Comparison of ENCODE assay signal across 8 cellular contexts in genomic region chr19:2702170-2703076, GRCh38. TPM values are rescaled to one million over a fixed set of nuclear protein-coding genes. Genes with fewer than 3 reads are reported as not detected.
A peak's percentile ranks its signal among the peaks of the same experiment; 100 is the strongest.
DNase-seq lines count a peak whose midpoint lies in the region; ATAC-seq and TF ChIP-seq lines count a peak whose summit lies in the region.

TSS of gene GNG7 (minus strand) at chr19:2702694. CDS start at chr19:2520688, 182,006 bp downstream.

- WGBS in esophagus, 2 donors, result 2% methylated on average over 61 to 77 of the region's 77 CpGs

- peak within 1 kb of the TSS; percentile 67 for H3K4me3 Mint-ChIP-seq in activated T-cell treated with anti-CD3 and anti-CD28 coated beads, Interleukin-2, amount 50 U/mL, for 4 hours

- H3K4me3 ChIP-seq in OCI-LY7 (ENCODE audit: low read depth, low read length, poor library complexity, severe bottlenecking) (peak within 1 kb of the TSS; percentile 78), esophagus (ENCODE audit: low read depth in 1 of 2, low read length in 2 of 2) (peak within 1 kb of the TSS; percentile 52 to 56), mucosa of rectum (ENCODE audit: low read length in 2 of 2) (peak within 1 kb of the TSS; percentile 64 to 65)

- CTCF ChIA-PET in OCI-LY7 (lab: Charles Lee; ENCODE audit: unreplicated experiment), result interaction anchor here (0.6 kb wide), 1 partner anchor 161 kb away, joined by 3 read pairs; no protein-coding TSS in a partner anchor

- H3K36me3 ChIP-seq in OCI-LY7 (ENCODE audit: insufficient read depth, low read length), result no peaks in the 10 kb centered on the region
- H3K36me3 ChIP-seq in esophagus (ENCODE audit: control insufficient read depth in 2 of 2, insufficient read depth in 2 of 2, low read length in 1 of 2), result no peaks in the 10 kb centered on the region
- no peaks in the 10 kb centered on the region for H3K36me3 ChIP-seq in mucosa of rectum (ENCODE audit: control insufficient read depth in 2 of 2, insufficient read depth in 2 of 2, low read length in 2 of 2)

- H3K9me3 ChIP-seq in OCI-LY7 (ENCODE audit: low read length) (no peaks in the 10 kb centered on the region), esophagus (ENCODE audit: control insufficient read depth in 2 of 2, insufficient read depth in 1 of 2, low read depth in 1 of 2, low read length in 1 of 2) (peaks cover 0 to 3% of the 10 kb centered on the region in 2 donors), mucosa of rectum (ENCODE audit: control insufficient read depth in 2 of 2, low read length in 2 of 2) (no peaks in the 10 kb centered on the region)

- H3K27ac ChIP-seq in OCI-LY7 (ENCODE audit: low read depth, low read length, poor library complexity, severe bottlenecking) (no peak within 1 kb of the TSS), esophagus (ENCODE audit: low read depth in 2 of 2, low read length in 1 of 2) (peak within 1 kb of the TSS; percentile 61 to 66), mucosa of rectum (ENCODE audit: low read depth in 2 of 2, low read length in 2 of 2) (peak within 1 kb of the TSS in 1 of 2 donors; percentile 32)

- peak; percentile 99 for DNase-seq in 8988T
- peak; percentile 95 for DNase-seq in OCI-LY7 (ENCODE audit: low spot score)
- peak; percentile 96 for DNase-seq in activated T-cell treated with anti-CD3 and anti-CD28 coated beads, Interleukin-2, amount 50 U/mL, for 4 hours
- DNase-seq in stimulated activated CD8-positive, alpha-beta memory T cell treated with anti-CD3 and anti-CD28 coated beads, Interleukin-4, amount 100 ng/mL, for 1 hour (ENCODE audit: low read depth in 2 of 2, low spot score in 1 of 2), result peak; percentile 80 to 87

- TF ChIP-seq CTCF in OCI-LY7 (conservative IDR thresholded peaks at IDR 0.05; ENCODE audit: low read length), result no peak

- H3K79me2 ChIP-seq in OCI-LY7 (ENCODE audit: insufficient read depth, low read depth, low read length), result no peaks in the 10 kb centered on the region

- intact Hi-C loops in OCI-LY7 (cut with micrococcal nuclease; ENCODE audit: unreplicated experiment), result no loop called here

- POLR2A ChIA-PET in OCI-LY7 (lab: Charles Lee), result interaction anchor here (0.6 to 1.5 kb wide), 3 partner anchors 8 to 226 kb away, joined by 3 to 4 read pairs (median 3); partner anchors contain the start of gene GADD45B

- no peaks in the 10 kb centered on the region for H3K27me3 Mint-ChIP-seq in activated T-cell treated with anti-CD3 and anti-CD28 coated beads, Interleukin-2, amount 50 U/mL, for 4 hours (ENCODE audit: low read depth)

- H2AFZ ChIP-seq in OCI-LY7 (ENCODE audit: low read length), result no peak within 1 kb of the TSS

- peak within 1 kb of the TSS; percentile 63 to 64 for H3K9ac ChIP-seq in mucosa of rectum (ENCODE audit: low read depth in 1 of 2, low read length in 2 of 2)

- H3K4me1 Mint-ChIP-seq in activated T-cell treated with anti-CD3 and anti-CD28 coated beads, Interleukin-2, amount 50 U/mL, for 4 hours (ENCODE audit: low read depth), result peaks cover 27% of the 10 kb centered on the region

- H3K27me3 ChIP-seq in esophagus (ENCODE audit: control insufficient read depth in 1 of 2, insufficient read depth in 2 of 2, low read length in 2 of 2) (no peaks in the 10 kb centered on the region), mucosa of rectum (ENCODE audit: control insufficient read depth in 2 of 2, insufficient read depth in 2 of 2, low read length in 2 of 2) (no peaks in the 10 kb centered on the region)

- BruUV-seq in OCI-LY7 (replicated peaks; lab: Mats Ljungman, UMichigan), result no TSS peak

- H3K9me2 ChIP-seq in OCI-LY7 (ENCODE audit: insufficient read depth, low read length), result no peaks in the 10 kb centered on the region

- H3K9me3 Mint-ChIP-seq in activated T-cell treated with anti-CD3 and anti-CD28 coated beads, Interleukin-2, amount 50 U/mL, for 4 hours, result no peaks in the 10 kb centered on the region

- peaks cover 4% of the 10 kb centered on the region; the same call in 1 of the 2 replicates for H4K20me1 ChIP-seq in OCI-LY7 (ENCODE audit: insufficient read depth, low read length)

- peak within 1 kb of the TSS; percentile 76 for H3K4me2 ChIP-seq in OCI-LY7 (ENCODE audit: low read length)

- TF ChIP-seq POLR2A in GM18526 (IDR thresholded peaks at IDR 0.05; ENCODE audit: extremely low read depth, insufficient read length), result peak; percentile 72

- no peaks in the 10 kb centered on the region for H3K36me3 Mint-ChIP-seq in activated T-cell treated with anti-CD3 and anti-CD28 coated beads, Interleukin-2, amount 50 U/mL, for 4 hours (ENCODE audit: insufficient read depth)

- H3K4me1 ChIP-seq in OCI-LY7 (ENCODE audit: insufficient read depth, low read length, poor library complexity, severe bottlenecking), result peaks cover 50% of the 10 kb centered on the region
- H3K4me1 ChIP-seq in esophagus (ENCODE audit: control insufficient read depth in 2 of 2, insufficient read depth in 2 of 2, low read length in 1 of 2), result peaks cover 0 to 3% of the 10 kb centered on the region in 2 donors
- H3K4me1 ChIP-seq in mucosa of rectum (ENCODE audit: control insufficient read depth in 2 of 2, insufficient read depth in 2 of 2, low read length in 2 of 2), result peaks cover 0 to 5% of the 10 kb centered on the region in 2 donors

- ATAC-seq in HG03196 (IDR thresholded peaks at IDR 0.05; ENCODE audit: unreplicated experiment), result peak; percentile 64
- peak; percentile 100 for ATAC-seq in activated T-cell treated with anti-CD3 and anti-CD28 coated beads, Interleukin-2, amount 50 U/mL, for 4 hours

RNA-seq across cellular contexts. Expression of gene GNG7, which starts in this region (rescaled TPM):
- total RNA-seq in OCI-LY7 (2014; rRNA removed; shearing (Covaris generic)), result 14.2 and 15.3 TPM in 2 replicates
- 13.9 and 15.6 TPM in 2 replicates for total RNA-seq in OCI-LY7 (2022)
- total RNA-seq in activated T-cell treated with anti-CD3 and anti-CD28 coated beads, Interleukin-2, amount 50 U/mL, for 4 hours, result under 1 TPM; 0.33 to 0.55 (median 0.48) TPM
- polyA plus RNA-seq in esophagus, result 1 to 10 TPM; 1.2 to 2.4 TPM

Comparison
In these comparisons a context has a peak if more than half of its experiments do, and no peak if none do; other contexts are left out.
1. RNA of gene GNG7 (total RNA-seq): 13.9 to 15.6 TPM in OCI-LY7; 0.33 to 0.55 TPM in activated T-cell treated with anti-CD3 and anti-CD28 coated beads, Interleukin-2, amount 50 U/mL, for 4 hours; every median in the first group is over 4 times any median in the second.
2. Peak in DNase-seq and ATAC-seq in activated T-cell treated with anti-CD3 and anti-CD28 coated beads, Interleukin-2, amount 50 U/mL, for 4 hours; RNA of the gene not detected or under 1 TPM.
3. Peak in every context shown above with its lines, with median percentiles within 50 percentile points of each other: DNase-seq and H3K4me3 ChIP-seq.